In the genomic region with DNA sequence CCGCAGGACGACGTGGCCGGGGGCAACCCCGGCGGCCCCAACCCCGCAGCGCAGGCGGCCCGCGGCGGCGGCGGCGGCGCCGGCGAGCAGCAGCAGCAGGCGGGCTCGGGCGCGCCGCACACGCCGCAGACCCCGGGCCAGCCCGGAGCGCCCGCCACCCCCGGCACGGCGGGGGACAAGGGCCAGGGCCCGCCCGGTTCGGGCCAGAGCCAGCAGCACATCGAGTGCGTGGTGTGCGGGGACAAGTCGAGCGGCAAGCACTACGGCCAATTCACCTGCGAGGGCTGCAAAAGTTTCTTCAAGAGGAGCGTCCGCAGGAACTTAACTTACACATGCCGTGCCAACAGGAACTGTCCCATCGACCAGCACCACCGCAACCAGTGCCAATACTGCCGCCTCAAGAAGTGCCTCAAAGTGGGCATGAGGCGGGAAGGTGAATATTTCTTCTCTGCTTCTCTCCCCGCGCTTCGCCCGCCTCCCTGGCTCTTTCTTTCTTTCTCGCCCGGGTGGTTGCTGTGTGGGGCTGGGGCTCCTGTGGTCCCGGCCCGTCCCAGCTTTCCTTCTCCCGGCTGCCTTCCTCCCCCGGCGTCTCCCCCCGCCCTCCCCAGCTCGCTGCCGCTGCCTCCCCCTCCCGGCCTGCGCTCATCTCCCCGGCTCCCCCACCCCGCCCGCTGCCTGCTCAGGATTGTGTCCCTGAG, we compare ENCODE assay signal across 8 cellular contexts. TPM values are rescaled to one million over a fixed set of nuclear protein-coding genes. Genes with fewer than 3 reads are reported as not detected.
DNase-seq lines count a peak whose midpoint lies in the region; ATAC-seq, FAIRE-seq and TF ChIP-seq lines count a peak whose summit lies in the region.

No MANE protein-coding gene starts in this region.

- DNase-seq in NCI-H146 (lab: John Stamatoyannopoulos, UW) (peak; percentile 45), NCI-H146 treated with DMSO at 0.1 percent for 48 hours (lab: John Stamatoyannopoulos, UW; ENCODE audit: unreplicated experiment) (no peak), OCI-LY7 (ENCODE audit: low spot score) (no peak), ecto neural progenitor cell (ENCODE audit: low spot score) (peak; percentile 56), frontal cortex (ENCODE audit: low spot score in 2 of 2) (no peak), ureter (ENCODE audit: low spot score) (no peak)
- no peak for DNase-seq in naive thymus-derived CD8-positive, alpha-beta T cell

- H3K9me3 ChIP-seq in OCI-LY7 (ENCODE audit: low read length): no peaks in the 10 kb centered on the region

- no peaks in the 10 kb centered on the region for H3K79me2 ChIP-seq in OCI-LY7 (ENCODE audit: insufficient read depth, low read depth, low read length)

- ATAC-seq in naive thymus-derived CD8-positive, alpha-beta T cell: no peak
- ATAC-seq in HG02798 (IDR thresholded peaks at IDR 0.05; ENCODE audit: poor library complexity, unreplicated experiment): no peak

- H3K27me3 Mint-ChIP-seq in naive thymus-derived CD8-positive, alpha-beta T cell: peaks cover 41 to 57% (median 46%) of the 10 kb centered on the region in 5 donors

- H3K4me3 ChIP-seq in OCI-LY7 (ENCODE audit: low read depth, low read length, poor library complexity, severe bottlenecking): no peak overlapping the region

- H3K27ac Mint-ChIP-seq in naive thymus-derived CD8-positive, alpha-beta T cell: no peak overlapping the region

- no peak overlapping the region for H3K27ac ChIP-seq in OCI-LY7 (ENCODE audit: low read depth, low read length, poor library complexity, severe bottlenecking)

- peak overlapping the region; percentile 28 to 90 (median 66) for H3K4me3 Mint-ChIP-seq in naive thymus-derived CD8-positive, alpha-beta T cell

- H3K4me1 Mint-ChIP-seq in naive thymus-derived CD8-positive, alpha-beta T cell: peaks cover 16 to 33% (median 29%) of the 10 kb centered on the region in 4 donors

- peak overlapping the region; percentile 32; the same call in 1 of the 2 replicates for H3K4me2 ChIP-seq in OCI-LY7 (ENCODE audit: low read length)

- peaks cover 5 to 12% (median 9%) of the 10 kb centered on the region in 3 donors for H3K36me3 Mint-ChIP-seq in naive thymus-derived CD8-positive, alpha-beta T cell

- FAIRE-seq in frontal cortex (lab: Jason Lieb, UNC): no peak

- intact Hi-C loops in OCI-LY7 (cut with micrococcal nuclease; ENCODE audit: unreplicated experiment): no loop called here

- no peaks in the 10 kb centered on the region for H3K9me2 ChIP-seq in OCI-LY7 (ENCODE audit: insufficient read depth, low read length)

- H3K36me3 ChIP-seq in OCI-LY7 (ENCODE audit: insufficient read depth, low read length): no peaks in the 10 kb centered on the region

- no peak for TF ChIP-seq CTCF in OCI-LY7 (conservative IDR thresholded peaks at IDR 0.05; ENCODE audit: low read length)

- no peaks in the 10 kb centered on the region for H3K4me1 ChIP-seq in OCI-LY7 (ENCODE audit: insufficient read depth, low read length, poor library complexity, severe bottlenecking)

- no peak overlapping the region for H2AFZ ChIP-seq in OCI-LY7 (ENCODE audit: low read length)

- H4K20me1 ChIP-seq in OCI-LY7 (ENCODE audit: insufficient read depth, low read length): no peaks in the 10 kb centered on the region

- peaks cover 0 to 17% (median 4%) of the 10 kb centered on the region in 9 donors for H3K9me3 Mint-ChIP-seq in naive thymus-derived CD8-positive, alpha-beta T cell

- POLR2A ChIA-PET in OCI-LY7 (lab: Charles Lee): no interaction called here
- POLR2A ChIA-PET in naive thymus-derived CD8-positive, alpha-beta T cell (lab: Charles Lee): no interaction called here

- CTCF ChIA-PET in OCI-LY7 (lab: Charles Lee; ENCODE audit: unreplicated experiment): no interaction called here

- BruUV-seq in OCI-LY7 (replicated peaks; lab: Mats Ljungman, UMichigan): no TSS peak

RNA-seq across cellular contexts. Expression of a gene that starts 2.2 kb away (rescaled TPM):
- total RNA-seq in OCI-LY7 (2014; rRNA removed; shearing (Covaris generic)): not detected in 2 replicates
- not detected in 2 replicates for total RNA-seq in OCI-LY7 (2022)
- not detected for total RNA-seq in naive thymus-derived CD8-positive, alpha-beta T cell
- not detected for polyA plus RNA-seq in naive thymus-derived CD8-positive, alpha-beta T cell
- 53.8 TPM for total RNA-seq in frontal cortex
- 64.4 TPM for total RNA-seq in ureter

RNA-seq across cellular contexts. Expression of a gene that starts 4.2 kb away (rescaled TPM):
- not detected in 2 replicates for total RNA-seq in OCI-LY7 (2014; rRNA removed; shearing (Covaris generic))
- total RNA-seq in OCI-LY7 (2022): not detected in 2 replicates
- not detected for total RNA-seq in naive thymus-derived CD8-positive, alpha-beta T cell
- polyA plus RNA-seq in naive thymus-derived CD8-positive, alpha-beta T cell: not detected
- 60.7 TPM for total RNA-seq in frontal cortex
- total RNA-seq in ureter: 18.8 TPM

Comparison
In these comparisons a context has a peak if more than half of its experiments do, and no peak if none do; other contexts are left out.
1. DNase-seq: peak in NCI-H146 (single experiment) and ecto neural progenitor cell (single experiment); none in NCI-H146 treated with DMSO at 0.1 percent for 48 hours (single experiment), OCI-LY7 (single experiment), naive thymus-derived CD8-positive, alpha-beta T cell (0 of 10), frontal cortex (0 of 2) and ureter (single experiment).
2. RNA of a gene that starts 2.2 kb away (total RNA-seq): 64.4 TPM in ureter (single experiment) and 53.8 TPM in frontal cortex (single experiment); not detected in OCI-LY7 and not detected in naive thymus-derived CD8-positive, alpha-beta T cell; every median in the first group is over 10 times any median in the second.
3. RNA of a gene that starts 4.2 kb away (total RNA-seq): 60.7 TPM in frontal cortex (single experiment) and 18.8 TPM in ureter (single experiment); not detected in OCI-LY7 and not detected in naive thymus-derived CD8-positive, alpha-beta T cell; every median in the first group is over 10 times any median in the second.